In the genomic region with DNA sequence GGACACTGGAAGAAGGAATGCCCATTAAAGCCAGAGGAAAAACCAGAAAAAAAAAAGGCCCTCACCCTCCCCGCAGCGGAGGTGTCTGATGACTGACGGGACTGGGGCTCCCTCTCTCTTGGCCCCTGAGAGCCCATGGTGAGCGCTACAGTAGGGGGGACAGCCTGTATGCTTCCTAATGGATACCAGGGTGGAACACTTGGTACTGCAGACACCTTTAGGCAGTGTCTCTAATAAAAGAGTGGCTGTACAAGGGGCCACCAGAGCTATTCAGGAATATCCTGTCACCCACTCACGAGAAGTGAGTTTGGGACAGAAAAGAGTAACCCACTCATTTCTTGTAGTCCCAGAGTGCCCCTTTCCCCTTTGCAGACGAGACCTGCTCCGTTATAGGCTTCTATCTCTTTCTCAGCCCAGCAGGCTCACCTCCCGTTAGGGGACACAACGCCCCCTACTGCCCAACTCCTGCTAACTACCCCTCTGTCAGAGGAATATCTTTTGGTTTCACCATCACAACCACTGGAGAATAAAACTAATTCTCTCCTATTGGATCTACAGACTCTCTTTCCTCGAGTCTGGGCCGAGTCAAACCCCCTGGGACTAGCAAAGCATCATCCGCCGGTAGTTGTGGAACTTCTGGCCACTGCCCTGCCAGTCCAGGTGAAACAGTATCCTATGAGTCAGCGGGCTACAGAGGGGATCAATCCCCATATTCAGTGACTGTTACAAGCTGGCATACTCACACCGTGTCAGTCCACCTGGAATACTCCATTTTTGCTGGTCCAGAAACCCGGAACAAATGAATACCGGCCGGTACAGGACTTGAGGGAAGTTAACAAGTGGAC, we compare ENCODE assay signal across 8 cellular contexts. TPM values are rescaled to one million over a fixed set of nuclear protein-coding genes. Genes with fewer than 3 reads are reported as not detected.
DNase-seq lines count a peak whose midpoint lies in the region; ATAC-seq and TF ChIP-seq lines count a peak whose summit lies in the region.

No MANE protein-coding gene starts in this region.

- in situ Hi-C loops in Panc1 (cut with HindIII; ENCODE audit: low pct_unique_long_range_greater_than_20kb, low sequenced_read_pairs), result no loop called here

- H3K4me3 ChIP-seq in Panc1 (ENCODE audit: low read depth in 2 of 2, low read length in 2 of 2), result no peak overlapping the region

- CTCF ChIA-PET in Panc1 (lab: Charles Lee), result interaction anchor here (0.7 kb wide), 1 partner anchor 448 kb away, joined by 4 read pairs; no protein-coding TSS in a partner anchor

- TF ChIP-seq CTCF in Panc1 (IDR thresholded peaks at IDR 0.05), result peak; percentile 85

- POLR2A ChIA-PET in Panc1 (lab: Charles Lee), result interaction anchor here (0.6 kb wide), 1 partner anchor 143 kb away, joined by 4 read pairs; a partner anchor contains a TSS

- H3K9me3 ChIP-seq in Panc1 (ENCODE audit: control insufficient read depth, insufficient read depth, low read depth, low read length), result no peaks in the 10 kb centered on the region

- H3K4me1 ChIP-seq in Panc1 (ENCODE audit: control insufficient read depth, insufficient read depth, low read length), result 0 out of 2 replicates have a peak, but pooled peaks cover 2% of the 10 kb centered on the region

- no peaks in the 10 kb centered on the region for H3K27me3 ChIP-seq in Panc1 (ENCODE audit: control insufficient read depth, insufficient read depth, low read length)

- no TSS peak for BruUV-seq in Panc1 (replicated peaks; lab: Mats Ljungman, UMichigan)

- no peaks in the 10 kb centered on the region for H3K36me3 ChIP-seq in Panc1 (ENCODE audit: control insufficient read depth, insufficient read depth, low read length)

- peak; percentile 29 for DNase-seq in COLO668 (lab: John Stamatoyannopoulos, UW; ENCODE audit: unreplicated experiment)
- peak; percentile 22 for DNase-seq in Panc1 (ENCODE audit: low read depth, low spot score)
- DNase-seq in activated T-cell treated with anti-CD3 and anti-CD28 coated beads, Interleukin-2, amount 50 U/mL, for 48 hours, result peak; percentile 79 to 84
- DNase-seq in germinal center (ENCODE audit: low spot score), result peak; percentile 54
- peak; percentile 8 for DNase-seq in putamen (ENCODE audit: low spot score)

- intact Hi-C loops in Panc1 (cut with micrococcal nuclease; ENCODE audit: unreplicated experiment), result no loop called here

- ATAC-seq in GM19372 (IDR thresholded peaks at IDR 0.05; ENCODE audit: low read depth, unreplicated experiment) (peak; percentile 91), HG03439 (IDR thresholded peaks at IDR 0.05; ENCODE audit: unreplicated experiment) (peak; percentile 84), Panc1 (peak; percentile 85), GM18873 (IDR thresholded peaks at IDR 0.05; ENCODE audit: low FRiP score, unreplicated experiment) (no peak)

- H3K27ac ChIP-seq in Panc1 (ENCODE audit: low read length), result no peak overlapping the region

RNA-seq across cellular contexts. Expression of a gene that starts 40.8 kb away (rescaled TPM):
- total RNA-seq in Panc1 (2021; ENCODE audit: unreplicated experiment), result 20.1 TPM
- polyA plus RNA-seq in Panc1 (2012; ENCODE audit: insufficient read length), result 8.8 TPM

RNA-seq across cellular contexts. Expression of a gene that starts 50.3 kb away (rescaled TPM):
- 1,155 TPM for total RNA-seq in Panc1 (2021; ENCODE audit: unreplicated experiment)
- polyA plus RNA-seq in Panc1 (2012; ENCODE audit: insufficient read length), result 1,075 TPM

Comparison
In these comparisons a context has a peak if more than half of its experiments do, and no peak if none do; other contexts are left out.
1. DNase-seq: peak in every context shown above with its lines; median percentile 82 in activated T-cell treated with anti-CD3 and anti-CD28 coated beads, Interleukin-2, amount 50 U/mL, for 48 hours; 54 in germinal center; 29 in COLO668; 22 in Panc1; 8 in putamen.